In genomic region chr12:87930652-87931051, GRCh38 we compare ENCODE assay signal across 21 cellular contexts.
"Had no signal": no experiment of that assay in that cellular context is flagged by ENCODE, and none has a peak within 500 bp of the region (broad histone marks: within the 10 kb centered on the region; RNA-seq: fewer than 3 reads in every experiment).

No MANE protein-coding gene starts in this region.

- H3K27ac ChIP-seq: foreskin keratinocyte, left ventricle myocardium inferior, lower lobe of right lung, neutrophil, skin epidermis, testis, tibial nerve, upper lobe of right lung, vagina had no signal

- H3K27me3 Mint-ChIP-seq: dendritic cell treated with granulocyte-macrophage colony-stimulating factor and Interleukin-4, amounts not matched to agents 40 ng/mL and 50 ng/mL, for 4 days; effector memory CD8-positive, alpha-beta T cell; stimulated activated naive B cell treated with anti-CD40 and anti-IgM and Interleukin-4, amounts not matched to agents 10 μg/mL and 1 μg/mL and 100 μg/mL, for 72 hours; stimulated activated naive CD8-positive, alpha-beta T cell treated with anti-CD3 and anti-CD28 coated beads, Interleukin-15, amount 100 ng/mL, for 72 hours had no signal

- H3K4me1 ChIP-seq: foreskin keratinocyte, left ventricle myocardium inferior, lower lobe of right lung, testis, tibial nerve, upper lobe of right lung, vagina had no signal

- H3K4me3 Mint-ChIP-seq: dendritic cell treated with granulocyte-macrophage colony-stimulating factor and Interleukin-4, amounts not matched to agents 40 ng/mL and 50 ng/mL, for 4 days; effector memory CD8-positive, alpha-beta T cell; naive thymus-derived CD8-positive, alpha-beta T cell; stimulated activated naive B cell treated with anti-CD40 and anti-IgM and Interleukin-4, amounts not matched to agents 10 μg/mL and 1 μg/mL and 100 μg/mL, for 72 hours; stimulated activated naive CD8-positive, alpha-beta T cell treated with anti-CD3 and anti-CD28 coated beads, Interleukin-15, amount 100 ng/mL, for 72 hours had no signal

- H3K9me3 ChIP-seq: left ventricle myocardium inferior, lower lobe of right lung, neutrophil, testis, tibial nerve, upper lobe of right lung, vagina had no signal

- ATAC-seq: effector memory CD8-positive, alpha-beta T cell; left cardiac atrium; lower lobe of right lung; naive thymus-derived CD8-positive, alpha-beta T cell; sciatic nerve; stimulated activated naive B cell treated with anti-CD40 and anti-IgM and Interleukin-4, amounts not matched to agents 10 μg/mL and 1 μg/mL and 100 μg/mL, for 72 hours; stimulated activated naive CD8-positive, alpha-beta T cell treated with anti-CD3 and anti-CD28 coated beads, Interleukin-15, amount 100 ng/mL, for 72 hours; upper lobe of right lung had no signal

- H3K27ac Mint-ChIP-seq: dendritic cell treated with granulocyte-macrophage colony-stimulating factor and Interleukin-4, amounts not matched to agents 40 ng/mL and 50 ng/mL, for 4 days; effector memory CD8-positive, alpha-beta T cell; naive thymus-derived CD8-positive, alpha-beta T cell; stimulated activated naive B cell treated with anti-CD40 and anti-IgM and Interleukin-4, amounts not matched to agents 10 μg/mL and 1 μg/mL and 100 μg/mL, for 72 hours; stimulated activated naive CD8-positive, alpha-beta T cell treated with anti-CD3 and anti-CD28 coated beads, Interleukin-15, amount 100 ng/mL, for 72 hours had no signal

- H3K4me1 Mint-ChIP-seq: naive thymus-derived CD8-positive, alpha-beta T cell; stimulated activated naive B cell treated with anti-CD40 and anti-IgM and Interleukin-4, amounts not matched to agents 10 μg/mL and 1 μg/mL and 100 μg/mL, for 72 hours; stimulated activated naive CD8-positive, alpha-beta T cell treated with anti-CD3 and anti-CD28 coated beads, Interleukin-15, amount 100 ng/mL, for 72 hours had no signal

- DNase-seq: effector memory CD8-positive, alpha-beta T cell; erythroblast; kidney; left cardiac atrium; left ventricle myocardium inferior; lower lobe of right lung; mesendoderm; naive thymus-derived CD8-positive, alpha-beta T cell; stimulated activated CD4-positive, alpha-beta T cell treated with anti-CD3 and anti-CD28 coated beads, Interleukin-2, amount 100 ng/mL, for 24 hours; stimulated activated CD4-positive, alpha-beta T cell treated with anti-CD3 and anti-CD28 coated beads, Interleukin-4, amount 100 ng/mL, for 4 hours; stimulated activated naive B cell treated with anti-CD40 and anti-IgM and Interleukin-4, amounts not matched to agents 10 μg/mL and 1 μg/mL and 100 μg/mL, for 72 hours; stimulated activated naive CD8-positive, alpha-beta T cell treated with anti-CD3 and anti-CD28 coated beads, Interleukin-15, amount 100 ng/mL, for 72 hours; testis; upper lobe of right lung had no signal

- H3K36me3 Mint-ChIP-seq: naive thymus-derived CD8-positive, alpha-beta T cell; stimulated activated naive B cell treated with anti-CD40 and anti-IgM and Interleukin-4, amounts not matched to agents 10 μg/mL and 1 μg/mL and 100 μg/mL, for 72 hours had no signal

- H3K4me3 ChIP-seq: left ventricle myocardium inferior, lower lobe of right lung, skin epidermis, testis, tibial nerve, upper lobe of right lung, vagina had no signal
